In the genomic region with DNA sequence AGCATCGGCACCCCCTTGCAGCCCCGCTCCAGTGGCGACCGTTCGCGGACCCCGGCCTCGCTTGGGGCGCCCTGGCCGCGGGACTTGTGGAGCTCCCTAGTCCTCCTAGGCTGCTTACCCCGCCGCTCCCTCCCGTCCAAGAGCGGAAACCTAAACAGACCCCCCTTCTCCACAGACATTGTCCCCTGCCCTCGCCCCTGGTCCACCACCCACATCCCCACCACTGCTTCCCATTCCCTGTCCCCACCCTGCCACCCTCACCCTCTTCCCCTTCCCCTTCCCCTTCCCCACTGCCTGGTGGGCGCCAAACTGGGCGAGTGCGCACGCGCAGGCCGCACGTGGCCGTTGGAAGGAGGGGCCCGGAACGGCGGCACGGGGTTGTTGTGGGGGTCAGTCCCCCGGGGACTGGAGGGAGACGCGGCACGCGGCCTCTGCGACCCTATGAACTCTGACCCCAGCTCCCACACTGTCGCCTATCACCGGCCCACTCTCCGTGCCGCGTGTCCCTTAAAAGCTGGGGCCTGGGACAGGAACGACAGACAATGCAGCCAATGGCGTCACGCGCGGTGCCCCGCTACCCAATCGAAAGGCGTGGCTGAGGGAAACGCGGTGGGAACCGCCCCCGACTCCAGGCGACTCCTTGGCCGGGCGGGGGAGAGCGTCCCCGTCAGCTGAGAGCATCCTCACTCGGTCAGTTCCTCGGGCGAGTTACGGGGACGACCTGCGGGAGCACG, we compare ENCODE assay signal across 8 cellular contexts. TPM values are rescaled to one million over a fixed set of nuclear protein-coding genes. Genes with fewer than 3 reads are reported as not detected.
DNase-seq lines count a peak whose midpoint lies in the region; ATAC-seq and TF ChIP-seq lines count a peak whose summit lies in the region.

A gene (plus strand): TSS at position 667 of the 734 bp plus-strand sequence. CDS start 103 bp downstream, outside the sequence.

- peak; percentile 86 for ATAC-seq in GM18502 (IDR thresholded peaks at IDR 0.05; ENCODE audit: poor library complexity, unreplicated experiment)
- peak; percentile 90 for ATAC-seq in HG03025 (IDR thresholded peaks at IDR 0.05; ENCODE audit: low FRiP score, unreplicated experiment)
- ATAC-seq in left colon, result peak; percentile 100

- H3K4me3 ChIP-seq in coronary artery (peak within 1 kb of the TSS; percentile 82), Karpas-422 (ENCODE audit: low read length) (no peak within 1 kb of the TSS)

- no peaks in the 10 kb centered on the region for H3K9me3 ChIP-seq in Karpas-422 (ENCODE audit: low read length)

- no peak for TF ChIP-seq CTCF in coronary artery (IDR thresholded peaks at IDR 0.05)

- no peak within 1 kb of the TSS for H2AFZ ChIP-seq in Karpas-422 (ENCODE audit: low read length)

- H3K4me1 ChIP-seq in Karpas-422 (ENCODE audit: low read length), result no peaks in the 10 kb centered on the region

- no peaks in the 10 kb centered on the region for H3K36me3 ChIP-seq in Karpas-422 (ENCODE audit: insufficient read depth, low read length)

- H3K9ac ChIP-seq in Karpas-422 (ENCODE audit: low read length), result no peak within 1 kb of the TSS

- H3K27ac ChIP-seq in coronary artery (peak within 1 kb of the TSS in 1 of 2 donors; percentile 45), Karpas-422 (ENCODE audit: low read length) (no peak within 1 kb of the TSS)

- intact Hi-C loops in left colon (cut with DNase I, micrococcal nuclease), result no loop called here

- no peaks in the 10 kb centered on the region for H3K79me2 ChIP-seq in Karpas-422 (ENCODE audit: low read length)

- peak; percentile 93 for DNase-seq in NCI-H2171 (lab: John Stamatoyannopoulos, UW)
- DNase-seq in activated CD4-positive, alpha-beta T cell treated with anti-CD3 and anti-CD28 coated beads for 24 hours (ENCODE audit: low read depth in 2 of 2), result peak; percentile 90 to 94
- DNase-seq in coronary artery (ENCODE audit: low spot score), result peak; percentile 96
- DNase-seq in left colon, result peak; percentile 94 to 96
- peak; percentile 83 to 85 for DNase-seq in stimulated activated CD4-positive, alpha-beta T cell treated with anti-CD3 and anti-CD28 coated beads, Interleukin-1b, Interleukin-23, amount 100 ng/mL, for 1 hour (ENCODE audit: low read depth in 2 of 2)
- DNase-seq in Karpas-422, result no peak

- H3K9me2 ChIP-seq in Karpas-422 (replicated peaks; ENCODE audit: insufficient read depth, low read length), result no peaks in the 10 kb centered on the region

- H3K27me3 ChIP-seq in Karpas-422 (ENCODE audit: low read length), result no peaks in the 10 kb centered on the region

- H4K20me1 ChIP-seq in Karpas-422 (ENCODE audit: insufficient read depth, low read depth, low read length), result no peaks in the 10 kb centered on the region

- H3K4me2 ChIP-seq in Karpas-422 (ENCODE audit: low read depth, low read length, poor library complexity, severe bottlenecking), result no peak within 1 kb of the TSS

RNA-seq across cellular contexts. Expression of the gene that starts here (rescaled TPM):
- total RNA-seq in left colon, result 1 to 10 TPM; 1.6 to 3.8 TPM
- total RNA-seq in Karpas-422 (2014; rRNA removed; shearing (Covaris generic); ENCODE audit: low replicate concordance), result not detected in 2 replicates
